Comparison of ENCODE assay signal across 1 cellular context in the genomic region with DNA sequence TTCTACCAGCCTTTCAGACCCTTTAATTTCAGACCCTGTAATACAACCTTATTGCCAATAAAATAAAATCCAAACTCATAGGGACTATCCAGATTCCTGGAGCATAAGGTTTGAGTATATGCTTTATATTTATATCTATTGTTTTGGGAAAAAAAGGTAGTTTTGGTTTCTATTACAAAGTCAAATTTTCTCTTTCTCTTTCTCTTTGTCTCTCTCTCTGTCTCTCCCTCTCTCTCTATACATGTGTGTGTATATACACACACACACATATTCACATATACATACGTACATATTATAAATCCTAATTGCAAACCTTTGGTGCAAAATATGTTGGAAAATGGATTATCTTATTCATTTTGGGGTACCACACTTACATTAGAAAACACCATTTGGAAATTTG.
TF ChIP-seq lines count a peak whose summit lies in the region.

No MANE protein-coding gene starts in this region.

TF ChIP-seq in GM12878, 131 proteins besides CTCF, POLR2A, EP300 and RAD21 (continued from another document):
- TF ChIP-seq POU2F2 (IDR thresholded peaks at IDR 0.05; ENCODE audit: borderline replicate concordance, low read depth, low read length) (no peak), MYB (IDR thresholded peaks at IDR 0.05; ENCODE audit: borderline replicate concordance, low read depth, low read length) (no peak), BRCA1 (IDR thresholded peaks at IDR 0.05; ENCODE audit: low read depth, low read length) (no peak), CBX3 (IDR thresholded peaks at IDR 0.05; ENCODE audit: borderline replicate concordance, low read depth) (no peak)
